Comparison of ENCODE assay signal across 23 cellular contexts in genomic region chr12:130481392-130481879, GRCh38.
"Had no signal": no experiment of that assay in that cellular context is flagged by ENCODE, and none has a peak within 500 bp of the region (broad histone marks: within the 10 kb centered on the region; RNA-seq: fewer than 3 reads in every experiment).

No MANE protein-coding gene starts in this region.

- H3K27me3 ChIP-seq: hepatocyte, testis, vagina had no signal

- DNase-seq: activated CD4-positive, alpha-beta memory T cell treated with anti-CD3 and anti-CD28 coated beads, Interleukin-2, amount 10 ng/mL, durations not matched to agents 7 days and 5 days; activated CD4-positive, alpha-beta T cell treated with anti-CD3 and anti-CD28 coated beads, Interleukin-2, amount 10 ng/mL, durations not matched to agents 24 days and 14 days; activated effector memory CD4-positive, alpha-beta T cell treated with Interleukin-2 at 50 U/mL for 16 hours; activated naive CD4-positive, alpha-beta T cell treated with anti-CD3 and anti-CD28 coated beads for 36 hours; activated T-cell treated with anti-CD3 and anti-CD28 coated beads, Interleukin-2, amount 50 U/mL, for 72 hours; amygdala; glutamatergic neuron; immature natural killer cell; kidney glomerular epithelial cell; naive thymus-derived CD4-positive, alpha-beta T cell; spleen; stimulated activated CD4-positive, alpha-beta T cell treated with anti-CD3 and anti-CD28 coated beads, Interleukin-4, amount 100 ng/mL, for 1 hour; stimulated activated naive CD4-positive, alpha-beta T cell; testis; trophoblast cell had no signal

- ATAC-seq: activated CD4-positive, CD25-positive, alpha-beta regulatory T cell treated with anti-CD3 and anti-CD28 coated beads, Interleukin-2, amount 50 U/mL, for 24 hours; activated T-cell treated with anti-CD3 and anti-CD28 coated beads, Interleukin-2, amount 50 U/mL, for 72 hours; left lung; naive thymus-derived CD4-positive, alpha-beta T cell had no signal

- H3K36me3 ChIP-seq: esophagus muscularis mucosa, left lung, prostate gland, spleen, vagina had no signal

- H3K4me1 ChIP-seq: esophagus muscularis mucosa, left lung, prostate gland, spleen, testis, vagina had no signal

- H3K4me3 ChIP-seq: coronary artery, esophagus muscularis mucosa, hepatocyte, left lung, lung, prostate gland, spleen, testis, vagina had no signal

- H3K9me3 ChIP-seq: esophagus muscularis mucosa, left lung, prostate gland, spleen, testis, vagina had no signal
